30 cellular contexts compared by ENCODE assay signal in the genomic region with DNA sequence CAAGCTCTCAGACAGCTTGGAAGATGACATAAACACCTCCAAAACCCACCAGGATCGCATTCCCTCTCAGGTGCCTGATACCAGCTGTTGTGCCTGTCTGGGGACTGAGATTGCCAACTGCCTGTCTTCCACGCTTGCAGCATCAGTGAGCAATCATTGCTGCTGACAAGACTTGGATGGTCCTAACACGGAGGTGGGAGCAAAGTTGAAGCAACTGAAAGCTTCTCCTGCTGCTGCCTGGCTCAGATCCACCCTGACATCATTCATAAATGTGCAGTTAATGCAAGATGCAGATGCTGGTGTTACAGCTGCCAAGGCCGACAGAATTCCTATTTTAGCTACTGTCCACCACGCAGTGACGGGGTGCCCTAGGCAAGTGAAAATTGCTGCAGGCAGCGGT.
DNase-seq lines count a peak whose midpoint lies in the region; ATAC-seq, FAIRE-seq and TF ChIP-seq lines count a peak whose summit lies in the region.
"Had no signal": no experiment of that assay in that cellular context is flagged by ENCODE, and none has a peak within 500 bp of the region (broad histone marks: within the 10 kb centered on the region; RNA-seq: fewer than 3 reads in every experiment).

No MANE protein-coding gene starts in this region.

- TF ChIP-seq POLR2A in H54 (IDR thresholded peaks at IDR 0.05; ENCODE audit: low read depth, low read length), result no peak

- H3K4me3 ChIP-seq in astrocyte (ENCODE audit: insufficient read depth, low read depth, low read length), result no peak overlapping the region
- H3K4me3 ChIP-seq in thoracic aorta, result peak overlapping the region; percentile 8
- H3K4me3 ChIP-seq: adrenal gland, gastroesophageal sphincter, hepatocyte, K562, SJCRH30 had no signal

- H3K9me3 ChIP-seq in astrocyte (ENCODE audit: insufficient read depth, low read depth, low read length) (no peaks in the 10 kb centered on the region), thoracic aorta (no peaks in the 10 kb centered on the region)
- H3K9me3 ChIP-seq: adrenal gland, gastroesophageal sphincter, SJCRH30 had no signal

- no peak for FAIRE-seq in astrocyte (lab: Jason Lieb, UNC)
- FAIRE-seq in H54 (lab: Jason Lieb, UNC), result no peak
- FAIRE-seq: endothelial cell of umbilical vein, K562 had no signal

- H3K4me1 Mint-ChIP-seq in astrocyte (ENCODE audit: low read depth, unreplicated experiment), result peaks cover 21% of the 10 kb centered on the region
- H3K4me1 Mint-ChIP-seq: activated naive CD4-positive, alpha-beta T cell treated with anti-CD3 and anti-CD28 coated beads, Interleukin-2, amount 10 ng/mL, durations not matched to agents 7 days and 5 days; activated T-helper 17 cell treated with anti-CD3 and anti-CD28 coated beads, Interleukin-2, amount 50 U/mL, for 72 hours; B cell; CD4-positive, alpha-beta memory T cell; natural killer cell; stimulated activated memory B cell treated with anti-CD40 and anti-IgM and Interleukin-4, amounts not matched to agents 10 μg/mL and 1 μg/mL and 100 μg/mL, for 72 hours; T-cell had no signal

- H3K27me3 ChIP-seq in astrocyte (ENCODE audit: insufficient read depth, low read length), result no peaks in the 10 kb centered on the region
- no peaks in the 10 kb centered on the region for H3K27me3 ChIP-seq in thoracic aorta (replicated peaks; ENCODE audit: insufficient read depth)
- H3K27me3 ChIP-seq: adrenal gland, brain microvascular endothelial cell, gastroesophageal sphincter, hepatocyte, SJCRH30 had no signal

- H3K79me2 ChIP-seq in astrocyte (ENCODE audit: insufficient read depth, low read length), result no peaks in the 10 kb centered on the region
- H3K79me2 ChIP-seq: hepatocyte had no signal

- no peak overlapping the region for H2AFZ ChIP-seq in astrocyte (ENCODE audit: low read depth, low read length)
- H2AFZ ChIP-seq: hepatocyte had no signal

- DNase-seq in NCI-H82 (lab: John Stamatoyannopoulos, UW) (peak; percentile 54), NCI-H82 treated with DMSO at 0.1 percent for 48 hours (lab: John Stamatoyannopoulos, UW; ENCODE audit: unreplicated experiment) (no peak), NCI-H2171 (lab: John Stamatoyannopoulos, UW) (peak; percentile 92), astrocyte (ENCODE audit: low read depth) (no peak), thoracic aorta (ENCODE audit: low spot score) (no peak), posterior vena cava (ENCODE audit: low spot score) (no peak), H54 (ENCODE audit: insufficient read length, low spot score) (no peak)
- DNase-seq: activated CD4-positive, alpha-beta T cell treated with anti-CD3 and anti-CD28 coated beads for 48 hours; activated naive CD4-positive, alpha-beta T cell treated with anti-CD3 and anti-CD28 coated beads, Interleukin-2, amount 10 ng/mL, durations not matched to agents 7 days and 5 days; adrenal gland; CD4-positive, alpha-beta memory T cell; left colon; natural killer cell; NCI-H1105 treated with DMSO at 0.1 percent for 48 hours; NCI-H2107; NCI-H526 treated with DMSO at 0.1 percent for 48 hours; SJCRH30; substantia nigra; T-cell; WERI-Rb-1 had no signal

- H3K36me3 ChIP-seq in astrocyte (ENCODE audit: insufficient read depth, low read length), result no peaks in the 10 kb centered on the region
- H3K36me3 ChIP-seq in thoracic aorta, result no peaks in the 10 kb centered on the region
- H3K36me3 ChIP-seq: adrenal gland, brain microvascular endothelial cell, gastroesophageal sphincter, SJCRH30, WERI-Rb-1 had no signal

- H3K27ac ChIP-seq in astrocyte (ENCODE audit: low read depth, low read length) (no peak overlapping the region), thoracic aorta (no peak overlapping the region)
- H3K27ac ChIP-seq: adrenal gland, gastroesophageal sphincter, hepatocyte, SJCRH30, WERI-Rb-1 had no signal

- peak overlapping the region; percentile 94 for H3K27ac Mint-ChIP-seq in astrocyte (ENCODE audit: unreplicated experiment)
- H3K27ac Mint-ChIP-seq: activated naive CD4-positive, alpha-beta T cell treated with anti-CD3 and anti-CD28 coated beads, Interleukin-2, amount 10 ng/mL, durations not matched to agents 7 days and 5 days; activated T-helper 17 cell treated with anti-CD3 and anti-CD28 coated beads, Interleukin-2, amount 50 U/mL, for 72 hours; B cell; CD4-positive, alpha-beta memory T cell; natural killer cell; stimulated activated memory B cell treated with anti-CD40 and anti-IgM and Interleukin-4, amounts not matched to agents 10 μg/mL and 1 μg/mL and 100 μg/mL, for 72 hours; T-cell; type B pancreatic cell had no signal

- H4K20me1 ChIP-seq in astrocyte (ENCODE audit: insufficient read depth, low read length), result no peaks in the 10 kb centered on the region

- intact Hi-C loops in posterior vena cava (cut with DNase I), result no loop called here

- peak; percentile 42 for ATAC-seq in thoracic aorta (ENCODE audit: insufficient number of reproducible peaks, low FRiP score, low read depth)
- ATAC-seq in GM21447 (IDR thresholded peaks at IDR 0.05; ENCODE audit: unreplicated experiment), result no peak
- ATAC-seq: activated T-helper 17 cell treated with anti-CD3 and anti-CD28 coated beads, Interleukin-2, amount 50 U/mL, for 72 hours; gastroesophageal sphincter; K562; left colon; natural killer cell; stimulated activated memory B cell treated with anti-CD40 and anti-IgM and Interleukin-4, amounts not matched to agents 10 μg/mL and 1 μg/mL and 100 μg/mL, for 72 hours; T-cell had no signal

- no peaks in the 10 kb centered on the region for H3K9me3 Mint-ChIP-seq in astrocyte (ENCODE audit: unreplicated experiment)
- H3K9me3 Mint-ChIP-seq: activated naive CD4-positive, alpha-beta T cell treated with anti-CD3 and anti-CD28 coated beads, Interleukin-2, amount 10 ng/mL, durations not matched to agents 7 days and 5 days; activated T-helper 17 cell treated with anti-CD3 and anti-CD28 coated beads, Interleukin-2, amount 50 U/mL, for 72 hours; CD4-positive, alpha-beta memory T cell; stimulated activated memory B cell treated with anti-CD40 and anti-IgM and Interleukin-4, amounts not matched to agents 10 μg/mL and 1 μg/mL and 100 μg/mL, for 72 hours; T-cell; type B pancreatic cell had no signal

- no peaks in the 10 kb centered on the region for H3K27me3 Mint-ChIP-seq in astrocyte (ENCODE audit: low read depth, unreplicated experiment)
- H3K27me3 Mint-ChIP-seq: activated naive CD4-positive, alpha-beta T cell treated with anti-CD3 and anti-CD28 coated beads, Interleukin-2, amount 10 ng/mL, durations not matched to agents 7 days and 5 days; activated T-helper 17 cell treated with anti-CD3 and anti-CD28 coated beads, Interleukin-2, amount 50 U/mL, for 72 hours; B cell; CD4-positive, alpha-beta memory T cell; stimulated activated memory B cell treated with anti-CD40 and anti-IgM and Interleukin-4, amounts not matched to agents 10 μg/mL and 1 μg/mL and 100 μg/mL, for 72 hours; T-cell; type B pancreatic cell had no signal

- no peak overlapping the region for H3K9ac ChIP-seq in astrocyte (ENCODE audit: low read length)

- peak overlapping the region; percentile 44 for H3K4me2 ChIP-seq in astrocyte (ENCODE audit: low read length)
- H3K4me2 ChIP-seq: hepatocyte had no signal

- H3K4me3 Mint-ChIP-seq in astrocyte (ENCODE audit: unreplicated experiment), result no peak overlapping the region
- H3K4me3 Mint-ChIP-seq: activated naive CD4-positive, alpha-beta T cell treated with anti-CD3 and anti-CD28 coated beads, Interleukin-2, amount 10 ng/mL, durations not matched to agents 7 days and 5 days; activated T-helper 17 cell treated with anti-CD3 and anti-CD28 coated beads, Interleukin-2, amount 50 U/mL, for 72 hours; B cell; CD4-positive, alpha-beta memory T cell; natural killer cell; stimulated activated memory B cell treated with anti-CD40 and anti-IgM and Interleukin-4, amounts not matched to agents 10 μg/mL and 1 μg/mL and 100 μg/mL, for 72 hours; T-cell; type B pancreatic cell had no signal

- TF ChIP-seq CTCF in astrocyte (IDR thresholded peaks at IDR 0.05; ENCODE audit: insufficient read depth, low read depth, low read length) (no peak), thoracic aorta (IDR thresholded peaks at IDR 0.05) (no peak)

- no peaks in the 10 kb centered on the region for H3K36me3 Mint-ChIP-seq in astrocyte (ENCODE audit: low read depth, unreplicated experiment)
- H3K36me3 Mint-ChIP-seq: activated naive CD4-positive, alpha-beta T cell treated with anti-CD3 and anti-CD28 coated beads, Interleukin-2, amount 10 ng/mL, durations not matched to agents 7 days and 5 days; CD4-positive, alpha-beta memory T cell; natural killer cell; stimulated activated memory B cell treated with anti-CD40 and anti-IgM and Interleukin-4, amounts not matched to agents 10 μg/mL and 1 μg/mL and 100 μg/mL, for 72 hours; T-cell; type B pancreatic cell had no signal

- peaks cover 17% of the 10 kb centered on the region for H3K4me1 ChIP-seq in astrocyte (ENCODE audit: insufficient read depth, low read length)
- peaks cover 3 to 19% of the 10 kb centered on the region in 2 donors for H3K4me1 ChIP-seq in thoracic aorta (ENCODE audit: control insufficient read depth in 1 of 2, low read depth in 2 of 2)
- H3K4me1 ChIP-seq: adrenal gland, SJCRH30 had no signal

Comparison
In these comparisons a context has a peak if more than half of its experiments do, and no peak if none do; other contexts are left out.
1. DNase-seq: peak in NCI-H82 (single experiment) and NCI-H2171 (single experiment); none in NCI-H82 treated with DMSO at 0.1 percent for 48 hours (single experiment), astrocyte (single experiment), thoracic aorta (single experiment), posterior vena cava (single experiment) and H54 (single experiment).